In the genomic region with DNA sequence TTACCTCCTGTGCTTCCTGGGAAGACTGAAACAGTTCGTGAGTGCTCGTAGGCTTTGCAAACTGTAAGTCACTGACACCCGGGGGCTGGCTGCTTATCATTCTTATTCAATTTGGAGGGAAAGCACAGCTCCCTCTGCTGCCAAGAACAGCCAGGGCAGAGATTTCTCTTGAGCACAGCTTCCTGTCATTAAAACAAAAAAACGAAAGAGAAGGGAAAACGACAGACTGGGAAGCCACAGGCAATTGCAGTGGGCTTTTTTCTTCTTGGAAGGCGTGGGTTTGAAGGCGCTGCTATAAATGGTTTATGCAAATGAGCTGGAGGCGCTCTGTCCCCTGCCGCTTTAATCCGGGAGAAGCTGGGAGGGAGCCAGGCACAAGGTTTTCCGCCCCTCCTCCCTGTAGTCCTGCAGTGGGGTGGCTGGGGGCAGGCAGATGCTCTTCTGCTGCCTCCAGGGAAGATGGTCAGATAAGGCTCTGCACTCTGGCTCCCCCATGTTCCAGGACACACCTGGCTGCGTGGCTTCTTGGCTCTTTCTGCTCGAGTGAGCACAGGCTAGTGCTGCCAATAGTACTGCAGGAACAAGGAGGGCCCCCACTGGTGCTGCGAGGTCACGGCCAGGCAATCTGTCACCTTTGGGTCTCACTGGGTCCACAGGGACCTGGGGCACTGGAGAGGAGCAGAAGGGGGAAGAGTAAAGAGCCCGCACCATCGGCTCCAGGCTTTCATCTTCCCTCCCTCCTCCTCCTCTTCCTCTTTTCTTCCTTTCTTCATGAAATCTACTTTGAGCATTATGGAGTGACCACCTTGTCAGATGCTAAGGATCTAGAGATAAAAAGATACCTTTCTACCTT, we compare ENCODE assay signal across 1 cellular context.
TF ChIP-seq lines count a peak whose summit lies in the region.

No MANE protein-coding gene starts in this region.

TF ChIP-seq in HCT116, 20 proteins besides CTCF, POLR2A, EP300 and RAD21 (continued from another document):
- TF ChIP-seq MAX (IDR thresholded peaks at IDR 0.05) (peak; percentile 49; the same call in 1 of the 2 replicates), EZH2phosphoT487 (IDR thresholded peaks at IDR 0.05; ENCODE audit: borderline replicate concordance) (no peak), POLR2AphosphoS5 (IDR thresholded peaks at IDR 0.05; ENCODE audit: low read depth, low read length) (no peak)
